Comparison of ENCODE assay signal across 23 cellular contexts in the genomic region with DNA sequence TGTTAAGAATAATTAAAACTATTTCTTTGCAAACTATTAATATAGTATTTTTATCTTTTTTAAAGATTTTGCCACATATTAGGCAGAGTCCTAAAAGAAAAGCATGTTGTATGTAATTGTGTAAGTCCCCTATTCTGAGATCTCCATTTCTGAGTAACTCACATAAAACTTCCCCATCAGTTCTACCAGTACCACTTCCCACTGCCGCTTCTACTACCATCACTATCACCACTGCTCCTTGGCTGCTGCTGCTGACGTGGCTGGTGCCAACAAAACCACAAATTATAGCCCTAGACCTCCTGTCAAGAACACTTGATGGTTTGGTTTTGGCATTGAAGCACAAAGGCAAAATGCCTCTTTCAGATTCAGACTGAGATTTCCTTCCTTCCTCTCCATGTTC.
DNase-seq lines count a peak whose midpoint lies in the region; ATAC-seq and TF ChIP-seq lines count a peak whose summit lies in the region.
"Had no signal": no experiment of that assay in that cellular context is flagged by ENCODE, and none has a peak within 500 bp of the region (broad histone marks: within the 10 kb centered on the region; RNA-seq: fewer than 3 reads in every experiment).

No MANE protein-coding gene starts in this region.

- peaks cover 58% of the 10 kb centered on the region for H3K4me1 Mint-ChIP-seq in brain
- no peaks in the 10 kb centered on the region for H3K4me1 Mint-ChIP-seq in stimulated activated effector memory CD8-positive, alpha-beta T cell treated with anti-CD3 and anti-CD28 coated beads, Interleukin-12 subunit alpha, Interleukin-12 subunit beta, amount 100 ng/mL, for 72 hours
- H3K4me1 Mint-ChIP-seq: T-cell had no signal

- no peaks in the 10 kb centered on the region for H3K36me3 Mint-ChIP-seq in brain
- H3K36me3 Mint-ChIP-seq in activated naive CD4-positive, alpha-beta T cell treated with anti-CD3 and anti-CD28 coated beads, Interleukin-2, amount 50 U/mL, for 72 hours, result no peaks in the 10 kb centered on the region
- H3K36me3 Mint-ChIP-seq in stimulated activated effector memory CD8-positive, alpha-beta T cell treated with anti-CD3 and anti-CD28 coated beads, Interleukin-12 subunit alpha, Interleukin-12 subunit beta, amount 100 ng/mL, for 72 hours, result no peaks in the 10 kb centered on the region
- H3K36me3 Mint-ChIP-seq: CD8-positive, alpha-beta T cell; T-cell had no signal

- H3K4me3 Mint-ChIP-seq in brain, result no peak overlapping the region
- H3K4me3 Mint-ChIP-seq in stimulated activated effector memory CD8-positive, alpha-beta T cell treated with anti-CD3 and anti-CD28 coated beads, Interleukin-12 subunit alpha, Interleukin-12 subunit beta, amount 100 ng/mL, for 72 hours, result no peak overlapping the region
- H3K4me3 Mint-ChIP-seq: CD8-positive, alpha-beta T cell; T-cell had no signal

- ATAC-seq in activated naive CD4-positive, alpha-beta T cell treated with anti-CD3 and anti-CD28 coated beads, Interleukin-2, amount 50 U/mL, for 72 hours, result no peak
- no peak for ATAC-seq in stimulated activated effector memory CD8-positive, alpha-beta T cell treated with anti-CD3 and anti-CD28 coated beads, Interleukin-12 subunit alpha, Interleukin-12 subunit beta, amount 100 ng/mL, for 72 hours
- ATAC-seq: CD8-positive, alpha-beta T cell; GM12878; HCT116; T-cell had no signal

- H3K27me3 Mint-ChIP-seq in brain, result peaks cover 4% of the 10 kb centered on the region

- H3K9me3 Mint-ChIP-seq in brain, result no peaks in the 10 kb centered on the region
- H3K9me3 Mint-ChIP-seq in activated naive CD4-positive, alpha-beta T cell treated with anti-CD3 and anti-CD28 coated beads, Interleukin-2, amount 50 U/mL, for 72 hours, result no peaks in the 10 kb centered on the region
- H3K9me3 Mint-ChIP-seq in stimulated activated effector memory CD8-positive, alpha-beta T cell treated with anti-CD3 and anti-CD28 coated beads, Interleukin-12 subunit alpha, Interleukin-12 subunit beta, amount 100 ng/mL, for 72 hours, result no peaks in the 10 kb centered on the region
- H3K9me3 Mint-ChIP-seq: CD8-positive, alpha-beta T cell; T-cell had no signal

- no peak for TF ChIP-seq CTCF in brain (conservative IDR thresholded peaks at IDR 0.05)

- DNase-seq in A172 (ENCODE audit: low spot score) (peak; percentile 3), DMS79 (lab: John Stamatoyannopoulos, UW) (peak; percentile 54), NCI-H446 treated with DMSO at 0.1 percent for 48 hours (lab: John Stamatoyannopoulos, UW) (peak; percentile 26), cerebellar nuclear complex (lab: John Stamatoyannopoulos, UW) (no peak), T-helper 1 cell (no peak)
- no peak for DNase-seq in activated naive CD4-positive, alpha-beta T cell treated with anti-CD3 and anti-CD28 coated beads, Interleukin-2, amount 50 U/mL, for 72 hours (ENCODE audit: low spot score in 2 of 2)
- DNase-seq in stimulated activated effector memory CD8-positive, alpha-beta T cell treated with anti-CD3 and anti-CD28 coated beads, Interleukin-12 subunit alpha, Interleukin-12 subunit beta, amount 100 ng/mL, for 72 hours (ENCODE audit: low spot score in 2 of 2), result no peak
- DNase-seq: CD8-positive, alpha-beta T cell; GF-D8; GM23248; KBM-7; NCI-H146; NCI-H2081 treated with DMSO at 0.1 percent for 48 hours; NCI-H226; NCI-H526; OCI-M1; Right ventricle myocardium superior; SK-N-SH; T-cell; T-helper 9 cell had no signal

- peak overlapping the region in 3 of 5 experiments; percentile 20 to 76 (median 29) for H3K27ac Mint-ChIP-seq in brain
- H3K27ac Mint-ChIP-seq in activated naive CD4-positive, alpha-beta T cell treated with anti-CD3 and anti-CD28 coated beads, Interleukin-2, amount 50 U/mL, for 72 hours, result no peak overlapping the region
- no peak overlapping the region for H3K27ac Mint-ChIP-seq in stimulated activated effector memory CD8-positive, alpha-beta T cell treated with anti-CD3 and anti-CD28 coated beads, Interleukin-12 subunit alpha, Interleukin-12 subunit beta, amount 100 ng/mL, for 72 hours
- H3K27ac Mint-ChIP-seq: CD8-positive, alpha-beta T cell; T-cell had no signal

Comparison
In these comparisons a context has a peak if more than half of its experiments do, and no peak if none do; other contexts are left out.
1. DNase-seq: peak in A172 (single experiment), DMS79 (single experiment) and NCI-H446 treated with DMSO at 0.1 percent for 48 hours (single experiment); none in activated naive CD4-positive, alpha-beta T cell treated with anti-CD3 and anti-CD28 coated beads, Interleukin-2, amount 50 U/mL, for 72 hours (0 of 2), stimulated activated effector memory CD8-positive, alpha-beta T cell treated with anti-CD3 and anti-CD28 coated beads, Interleukin-12 subunit alpha, Interleukin-12 subunit beta, amount 100 ng/mL, for 72 hours (0 of 2), cerebellar nuclear complex (0 of 2) and T-helper 1 cell (0 of 5).
2. H3K27ac Mint-ChIP-seq: peak in brain (3 of 5); none in activated naive CD4-positive, alpha-beta T cell treated with anti-CD3 and anti-CD28 coated beads, Interleukin-2, amount 50 U/mL, for 72 hours (0 of 2) and stimulated activated effector memory CD8-positive, alpha-beta T cell treated with anti-CD3 and anti-CD28 coated beads, Interleukin-12 subunit alpha, Interleukin-12 subunit beta, amount 100 ng/mL, for 72 hours (single experiment).